In the genomic region with DNA sequence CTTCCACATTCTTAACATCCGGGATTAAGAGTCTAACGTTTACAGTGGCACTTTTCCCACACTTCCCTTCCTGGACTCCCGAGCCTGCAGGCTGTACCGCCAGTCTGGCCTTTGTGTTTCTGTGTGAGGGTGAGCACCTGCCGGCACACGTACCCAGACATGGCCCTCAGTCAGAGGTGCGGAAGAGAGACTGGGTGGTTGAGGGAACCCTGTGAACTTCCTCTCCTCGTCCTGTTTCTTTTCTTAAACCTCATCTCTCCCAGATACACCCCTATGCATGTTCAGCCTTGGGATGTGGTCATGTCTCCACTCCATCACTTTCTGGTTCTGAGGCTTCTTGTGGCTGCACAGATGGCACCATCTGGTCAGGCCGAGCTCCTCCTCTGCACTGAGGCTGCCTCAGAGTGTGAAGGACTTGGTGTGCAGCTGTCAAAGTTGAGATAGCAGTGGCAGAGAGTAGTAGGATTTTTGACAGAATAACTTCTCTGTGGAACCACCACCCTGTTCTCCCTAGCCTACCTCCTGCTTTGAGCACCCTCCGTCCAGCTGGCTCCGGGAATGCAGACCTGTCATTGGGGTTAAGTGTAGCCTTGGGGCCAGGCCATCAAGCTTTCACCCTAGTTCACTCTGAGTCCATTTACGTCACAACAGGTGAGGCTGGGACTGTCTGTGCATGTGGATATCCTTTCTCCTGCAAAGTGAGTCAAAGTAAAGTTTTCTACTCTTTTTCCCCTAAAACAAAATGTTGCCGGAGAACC, we compare ENCODE assay signal across 8 cellular contexts. TPM values are rescaled to one million over a fixed set of nuclear protein-coding genes. Genes with fewer than 3 reads are reported as not detected.
DNase-seq lines count a peak whose midpoint lies in the region; ATAC-seq, FAIRE-seq and TF ChIP-seq lines count a peak whose summit lies in the region.

No MANE protein-coding gene starts in this region.

- ATAC-seq in GM18870 (IDR thresholded peaks at IDR 0.05; ENCODE audit: unreplicated experiment) (peak; percentile 66), HG02678 (IDR thresholded peaks at IDR 0.05; ENCODE audit: unreplicated experiment) (peak; percentile 75)
- peak; percentile 21 for ATAC-seq in naive thymus-derived CD4-positive, alpha-beta T cell

- no peaks in the 10 kb centered on the region for H3K9me3 ChIP-seq in naive thymus-derived CD4-positive, alpha-beta T cell (ENCODE audit: control insufficient read depth in 2 of 3, low read length in 3 of 3)
- H3K9me3 ChIP-seq in transverse colon = no peaks in the 10 kb centered on the region
- H3K9me3 ChIP-seq in hepatocyte (ENCODE audit: low read depth) = no peaks in the 10 kb centered on the region

- no peaks in the 10 kb centered on the region for H3K36me3 Mint-ChIP-seq in naive thymus-derived CD4-positive, alpha-beta T cell

- FAIRE-seq in H54 (lab: Jason Lieb, UNC) = no peak

- no peaks in the 10 kb centered on the region for H3K36me3 ChIP-seq in naive thymus-derived CD4-positive, alpha-beta T cell (ENCODE audit: control insufficient read depth in 2 of 3, insufficient read depth in 3 of 3, low read length in 3 of 3)
- no peaks in the 10 kb centered on the region for H3K36me3 ChIP-seq in transverse colon
- no peaks in the 10 kb centered on the region for H3K36me3 ChIP-seq in hepatocyte (replicated peaks; ENCODE audit: insufficient read depth, low read depth)

- no peaks in the 10 kb centered on the region for H3K27me3 ChIP-seq in naive thymus-derived CD4-positive, alpha-beta T cell (ENCODE audit: control insufficient read depth in 2 of 2, insufficient read depth in 2 of 2, low read length in 2 of 2)
- no peaks in the 10 kb centered on the region for H3K27me3 ChIP-seq in transverse colon
- H3K27me3 ChIP-seq in hepatocyte = no peaks in the 10 kb centered on the region

- no peak overlapping the region for H3K27ac ChIP-seq in naive thymus-derived CD4-positive, alpha-beta T cell (ENCODE audit: low read depth, low read length)
- H3K27ac ChIP-seq in transverse colon = no peak overlapping the region
- no peak overlapping the region for H3K27ac ChIP-seq in hepatocyte

- no peak for TF ChIP-seq EP300 in transverse colon (IDR thresholded peaks at IDR 0.05; ENCODE audit: low read depth)

- peak overlapping the region in 1 of 9 donors; percentile 12 for H3K27ac Mint-ChIP-seq in naive thymus-derived CD4-positive, alpha-beta T cell

- intact Hi-C loops in naive thymus-derived CD4-positive, alpha-beta T cell (cut with micrococcal nuclease) = no loop called here
- intact Hi-C loops in transverse colon (cut with DNase I; ENCODE audit: low total_unique reads) = no loop called here

- H4K20me1 ChIP-seq in hepatocyte (ENCODE audit: insufficient read depth, poor library complexity, severe bottlenecking) = no peaks in the 10 kb centered on the region

- DNase-seq in NCI-H345 (lab: John Stamatoyannopoulos, UW) (peak; percentile 40), H54 (ENCODE audit: insufficient read length, low spot score) (no peak), transverse colon (no peak), hepatocyte (ENCODE audit: low spot score) (no peak), iPS-NIHi7 (ENCODE audit: extremely low spot score) (no peak)
- no peak for DNase-seq in naive thymus-derived CD4-positive, alpha-beta T cell

- peaks cover 0 to 6% (median 4%) of the 10 kb centered on the region in 5 donors for H3K27me3 Mint-ChIP-seq in naive thymus-derived CD4-positive, alpha-beta T cell

- POLR2A ChIA-PET in naive thymus-derived CD4-positive, alpha-beta T cell (lab: Charles Lee) = no interaction called here

- CTCF ChIA-PET in naive thymus-derived CD4-positive, alpha-beta T cell (lab: Charles Lee) = no interaction called here

- no peaks in the 10 kb centered on the region for H3K9me3 Mint-ChIP-seq in naive thymus-derived CD4-positive, alpha-beta T cell

- TF ChIP-seq CTCF in transverse colon (IDR thresholded peaks at IDR 0.05) (no peak), hepatocyte (IDR thresholded peaks at IDR 0.05; ENCODE audit: poor library complexity) (no peak)

- no peaks in the 10 kb centered on the region for H3K9me2 ChIP-seq in hepatocyte (replicated peaks; ENCODE audit: insufficient read depth)

- TF ChIP-seq POLR2A in H54 (IDR thresholded peaks at IDR 0.05; ENCODE audit: low read depth, low read length) = no peak
- TF ChIP-seq POLR2A in transverse colon (IDR thresholded peaks at IDR 0.05) = no peak

- H3K4me3 Mint-ChIP-seq in naive thymus-derived CD4-positive, alpha-beta T cell = peak overlapping the region in 1 of 10 donors; percentile 23

- no peak overlapping the region for H3K4me2 ChIP-seq in hepatocyte

- 54 to 79% methylated on average over 2 to 13 of the region's 13 CpGs for WGBS in transverse colon (ENCODE audit: low coverage in 1 of 2), 2 donors
- 80% methylated on average over 13 of the region's 13 CpGs for WGBS in hepatocyte (ENCODE audit: low lambda C conversion rate, missing lambda C conversion rate)

- peaks cover 0 to 6% (median 3%) of the 10 kb centered on the region in 7 donors for H3K4me1 Mint-ChIP-seq in naive thymus-derived CD4-positive, alpha-beta T cell

- H3K4me1 ChIP-seq in naive thymus-derived CD4-positive, alpha-beta T cell (ENCODE audit: control insufficient read depth in 2 of 2, insufficient read depth in 2 of 2, low read length in 2 of 2) = no peaks in the 10 kb centered on the region
- peaks cover 0 to 11% (median 1%) of the 10 kb centered on the region in 4 donors for H3K4me1 ChIP-seq in transverse colon
- H3K4me1 ChIP-seq in hepatocyte (ENCODE audit: insufficient read depth) = peaks cover 4% of the 10 kb centered on the region

- H2AFZ ChIP-seq in hepatocyte = no peak overlapping the region

- no peaks in the 10 kb centered on the region for H3K79me2 ChIP-seq in hepatocyte

- in situ Hi-C loops in transverse colon (cut with MboI; ENCODE audit: low pct_ligation_motif_present in 1 of 4, low pct_unique_long_range_greater_than_20kb in 1 of 4, low sequenced_read_pairs in 3 of 4) = loop anchor here (25.0 kb wide), 3 partner anchors 169 to 519 kb away; no protein-coding TSS in a partner anchor

- no peak overlapping the region for H3K4me3 ChIP-seq in naive thymus-derived CD4-positive, alpha-beta T cell (ENCODE audit: low read length)
- H3K4me3 ChIP-seq in transverse colon (no peak overlapping the region), hepatocyte (no peak overlapping the region)

RNA-seq across cellular contexts. Expression of gene VASH2, which starts 31.4 kb away (rescaled TPM):
- 1 to 10 TPM in 1 of 5 experiments, under 1 TPM in 1, not detected in 3; 0.73 to 1.1 TPM for total RNA-seq in naive thymus-derived CD4-positive, alpha-beta T cell
- polyA plus RNA-seq in naive thymus-derived CD4-positive, alpha-beta T cell = not detected
- total RNA-seq in transverse colon (1 to 10 TPM in 2 of 4 donors, not detected in 2; 1.1 to 1.7 TPM), hepatocyte (3.6 and 4.5 TPM in 2 replicates)
- polyA plus RNA-seq in hepatocyte = 0.96 and 3.0 TPM in 2 replicates

RNA-seq across cellular contexts. Expression of gene ANGEL2, which starts 33.9 kb away (rescaled TPM):
- 10 to 100 TPM; 57.8 to 96.5 (median 63.4) TPM for total RNA-seq in naive thymus-derived CD4-positive, alpha-beta T cell
- polyA plus RNA-seq in naive thymus-derived CD4-positive, alpha-beta T cell = 10 to 100 TPM; 22.2 to 25.7 TPM
- 100 to 1,000 TPM in 1 of 4 donors, 10 to 100 TPM in 3; 33.2 to 105 (median 64.3) TPM for total RNA-seq in transverse colon
- 34.8 and 36.8 TPM in 2 replicates for total RNA-seq in hepatocyte
- 11.8 and 12.4 TPM in 2 replicates for polyA plus RNA-seq in hepatocyte

Comparison
In these comparisons a context has a peak if more than half of its experiments do, and no peak if none do; other contexts are left out.
1. ATAC-seq: peak in every context shown above with its lines; median percentile 75 in HG02678; 66 in GM18870; 21 in naive thymus-derived CD4-positive, alpha-beta T cell.